Comparison of ENCODE assay signal across 9 cellular contexts in the genomic region with DNA sequence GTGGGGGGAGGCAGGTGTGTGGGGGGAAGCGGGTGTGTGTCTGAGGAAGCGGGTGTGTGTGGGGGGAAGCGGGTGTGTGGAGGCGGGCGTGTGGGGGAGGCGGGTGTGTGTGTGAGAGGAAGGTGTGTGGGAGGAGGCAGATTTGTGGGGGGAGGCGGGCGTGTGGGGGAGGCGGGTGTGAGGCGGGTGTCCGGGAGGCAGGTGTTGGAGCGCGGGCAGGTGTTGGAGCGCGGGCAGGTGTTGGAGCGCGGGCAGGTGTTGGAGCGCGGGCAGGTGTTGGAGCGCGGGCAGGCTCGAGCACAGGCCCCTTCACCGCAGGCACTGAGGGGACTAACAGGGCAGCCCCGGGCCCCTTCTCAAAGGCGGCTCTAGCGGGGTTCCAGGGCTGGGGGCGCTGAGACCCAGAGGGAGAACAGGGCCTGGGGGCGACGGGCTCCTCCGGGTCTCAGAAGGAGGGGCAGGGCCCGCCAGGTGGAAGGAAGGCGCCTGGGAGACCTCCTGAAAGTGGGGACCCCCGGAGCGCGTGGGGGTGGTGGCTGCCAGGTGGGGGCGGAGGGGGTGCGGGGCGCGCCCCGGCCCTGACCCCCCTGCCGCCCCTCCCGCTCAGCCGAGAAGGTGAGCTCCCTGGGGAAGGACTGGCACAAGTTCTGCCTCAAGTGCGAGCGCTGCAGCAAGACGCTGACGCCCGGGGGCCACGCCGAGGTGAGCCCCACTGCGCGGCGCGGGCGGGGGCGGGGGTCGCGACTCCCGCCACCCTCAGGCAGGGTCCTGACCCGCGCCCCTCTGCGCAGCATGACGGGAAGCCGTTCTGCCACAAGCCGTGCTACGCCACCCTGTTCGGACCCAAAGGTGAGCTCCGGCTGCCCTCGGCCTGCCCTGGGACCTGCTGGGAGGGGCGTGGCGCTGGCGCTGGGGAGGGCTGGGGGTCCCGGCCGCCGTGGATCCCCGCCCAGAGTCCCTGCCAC. TPM values are rescaled to one million over a fixed set of nuclear protein-coding genes. Genes with fewer than 3 reads are reported as not detected.
DNase-seq lines count a peak whose midpoint lies in the region; ATAC-seq and TF ChIP-seq lines count a peak whose summit lies in the region.
"Had no signal": no experiment of that assay in that cellular context is flagged by ENCODE, and none has a peak within 500 bp of the region (broad histone marks: within the 10 kb centered on the region; RNA-seq: fewer than 3 reads in every experiment).

No MANE protein-coding gene starts in this region.

- no peaks in the 10 kb centered on the region for H3K9me3 Mint-ChIP-seq in activated T-cell treated with anti-CD3 and anti-CD28 coated beads, Interleukin-2, amount 50 U/mL, for 72 hours

- peaks cover 0 to 18% of the 10 kb centered on the region in 2 donors for H3K36me3 ChIP-seq in left lung
- H3K36me3 ChIP-seq: SJSA1 had no signal

- ATAC-seq in activated T-cell treated with anti-CD3 and anti-CD28 coated beads, Interleukin-2, amount 50 U/mL, for 72 hours (replicated peaks in 1 of 2), result no peak
- ATAC-seq in T-helper 17 cell (peak; percentile 12), left cardiac atrium (no peak), left lung (no peak)

- TF ChIP-seq CTCF in left lung (IDR thresholded peaks at IDR 0.05), result no peak

- H3K4me3 Mint-ChIP-seq in activated T-cell treated with anti-CD3 and anti-CD28 coated beads, Interleukin-2, amount 50 U/mL, for 72 hours, result no peak overlapping the region
- H3K4me3 Mint-ChIP-seq in T-helper 17 cell, result peak overlapping the region; percentile 55

- H3K9me3 ChIP-seq in T-helper 17 cell (ENCODE audit: control insufficient read depth, low read length, poor library complexity, severe bottlenecking), result no peaks in the 10 kb centered on the region
- no peaks in the 10 kb centered on the region for H3K9me3 ChIP-seq in left lung
- H3K9me3 ChIP-seq: SJSA1 had no signal

- H3K27ac Mint-ChIP-seq in activated T-cell treated with anti-CD3 and anti-CD28 coated beads, Interleukin-2, amount 50 U/mL, for 72 hours, result no peak overlapping the region
- H3K27ac Mint-ChIP-seq in T-helper 17 cell, result peak overlapping the region; percentile 10

- H3K27ac ChIP-seq in left lung, result peak overlapping the region in 1 of 2 donors; percentile 92
- H3K27ac ChIP-seq: SJSA1 had no signal

- peaks cover 4 to 6% of the 10 kb centered on the region in 2 donors for H3K36me3 Mint-ChIP-seq in activated T-cell treated with anti-CD3 and anti-CD28 coated beads, Interleukin-2, amount 50 U/mL, for 72 hours (ENCODE audit: insufficient read depth in 2 of 2)
- H3K36me3 Mint-ChIP-seq in T-helper 17 cell (ENCODE audit: low read depth), result peaks cover 2% of the 10 kb centered on the region

- H3K4me3 ChIP-seq in left lung, result peak overlapping the region in 1 of 2 donors; percentile 59
- H3K4me3 ChIP-seq: SJSA1 had no signal

- intact Hi-C loops in left cardiac atrium (cut with DNase I), result no loop called here
- intact Hi-C loops in left lung (cut with DNase I), result no loop called here

- H3K27me3 ChIP-seq in left lung, result peaks cover 0 to 93% of the 10 kb centered on the region in 2 donors

- peaks cover 20% of the 10 kb centered on the region for H3K27me3 Mint-ChIP-seq in activated T-cell treated with anti-CD3 and anti-CD28 coated beads, Interleukin-2, amount 50 U/mL, for 72 hours (ENCODE audit: low read depth)
- H3K27me3 Mint-ChIP-seq in T-helper 17 cell, result no peaks in the 10 kb centered on the region

- H3K4me1 ChIP-seq in left lung, result peaks cover 44 to 82% of the 10 kb centered on the region in 2 donors

- DNase-seq in activated T-cell treated with anti-CD3 and anti-CD28 coated beads, Interleukin-2, amount 50 U/mL, for 1 hour, result peak; percentile 60
- no peak for DNase-seq in activated T-cell treated with anti-CD3 and anti-CD28 coated beads, Interleukin-2, amount 50 U/mL, for 72 hours
- DNase-seq in T-helper 17 cell (peak; percentile 59 to 79 (median 68)), left cardiac atrium (peak; percentile 57), ureter (ENCODE audit: low spot score) (no peak), NCI-H446 (lab: John Stamatoyannopoulos, UW) (no peak), left lung (no peak)
- DNase-seq in stimulated activated naive CD4-positive, alpha-beta T cell treated with Interleukin-2 at 50 U/mL for 16 hours (lab: John Stamatoyannopoulos, UW), result peak; percentile 53

- H3K4me1 Mint-ChIP-seq in activated T-cell treated with anti-CD3 and anti-CD28 coated beads, Interleukin-2, amount 50 U/mL, for 72 hours (ENCODE audit: low read depth), result peaks cover 33% of the 10 kb centered on the region
- H3K4me1 Mint-ChIP-seq in T-helper 17 cell, result peaks cover 29% of the 10 kb centered on the region

RNA-seq across cellular contexts. Expression of a gene that starts 3.3 kb away (rescaled TPM):
- total RNA-seq in activated T-cell treated with anti-CD3 and anti-CD28 coated beads, Interleukin-2, amount 50 U/mL, for 72 hours, result 1 to 10 TPM; 1.1 to 1.3 TPM
- total RNA-seq in T-helper 17 cell, result 10 to 100 TPM; 51.6 to 58.8 TPM
- 100 to 1,000 TPM; 783 to 843 TPM for total RNA-seq in left cardiac atrium
- total RNA-seq in ureter, result 186 TPM
- 100 to 1,000 TPM; 172 to 224 TPM for total RNA-seq in left lung

RNA-seq across cellular contexts. Expression of a gene that starts 8.7 kb away (rescaled TPM):
- 100 to 1,000 TPM; 146 to 174 TPM for total RNA-seq in activated T-cell treated with anti-CD3 and anti-CD28 coated beads, Interleukin-2, amount 50 U/mL, for 72 hours
- total RNA-seq in T-helper 17 cell (100 to 1,000 TPM; 451 to 842 TPM), left cardiac atrium (100 to 1,000 TPM; 137 to 192 TPM), ureter (127 TPM), left lung (100 to 1,000 TPM; 171 to 281 TPM)

RNA-seq across cellular contexts. Expression of a gene that starts 13.1 kb away (rescaled TPM):
- 10 to 100 TPM; 33.0 to 36.9 TPM for total RNA-seq in activated T-cell treated with anti-CD3 and anti-CD28 coated beads, Interleukin-2, amount 50 U/mL, for 72 hours
- total RNA-seq in T-helper 17 cell (100 to 1,000 TPM; 141 to 361 TPM), left cardiac atrium (1 to 10 TPM; 5.1 to 5.9 TPM), ureter (9.7 TPM), left lung (10 to 100 TPM; 12.8 to 16.8 TPM)

RNA-seq across cellular contexts. Expression of a gene that starts 48.4 kb away (rescaled TPM):
- total RNA-seq in activated T-cell treated with anti-CD3 and anti-CD28 coated beads, Interleukin-2, amount 50 U/mL, for 72 hours, result 1 to 10 TPM; 6.3 to 7.9 TPM
- total RNA-seq in T-helper 17 cell, result 1 to 10 TPM in 1 of 2 donors, under 1 TPM in 1; 0.85 to 2.6 TPM
- 1 to 10 TPM; 2.2 to 2.7 TPM for total RNA-seq in left cardiac atrium
- 1.1 TPM for total RNA-seq in ureter
- 1 to 10 TPM; 2.4 to 3.0 TPM for total RNA-seq in left lung

RNA-seq across cellular contexts. Expression of a gene that starts 58.3 kb away (rescaled TPM):
- total RNA-seq in activated T-cell treated with anti-CD3 and anti-CD28 coated beads, Interleukin-2, amount 50 U/mL, for 72 hours, result 100 to 1,000 TPM; 125 to 140 TPM
- total RNA-seq in T-helper 17 cell (10 to 100 TPM; 99.0 to 99.7 TPM), left cardiac atrium (100 to 1,000 TPM in 1 of 2 donors, 10 to 100 TPM in 1; 99.5 to 115 TPM), ureter (169 TPM), left lung (10 to 100 TPM; 60.6 to 81.8 TPM)

Comparison
In these comparisons a context has a peak if more than half of its experiments do, and no peak if none do; other contexts are left out.
1. DNase-seq: peak in activated T-cell treated with anti-CD3 and anti-CD28 coated beads, Interleukin-2, amount 50 U/mL, for 1 hour (single experiment), T-helper 17 cell (3 of 3), left cardiac atrium (single experiment) and stimulated activated naive CD4-positive, alpha-beta T cell treated with Interleukin-2 at 50 U/mL for 16 hours (single experiment); none in activated T-cell treated with anti-CD3 and anti-CD28 coated beads, Interleukin-2, amount 50 U/mL, for 72 hours (0 of 2), ureter (single experiment), NCI-H446 (0 of 2) and left lung (0 of 2).
2. RNA of a gene that starts 3.3 kb away (total RNA-seq): 783 to 843 TPM in left cardiac atrium, 172 to 224 TPM in left lung, 186 TPM in ureter (single experiment) and 51.6 to 58.8 TPM in T-helper 17 cell; 1.1 to 1.3 TPM in activated T-cell treated with anti-CD3 and anti-CD28 coated beads, Interleukin-2, amount 50 U/mL, for 72 hours; every median in the first group is over 10 times any median in the second.